ENCODE assay signal across 26 cellular contexts in the genomic region with DNA sequence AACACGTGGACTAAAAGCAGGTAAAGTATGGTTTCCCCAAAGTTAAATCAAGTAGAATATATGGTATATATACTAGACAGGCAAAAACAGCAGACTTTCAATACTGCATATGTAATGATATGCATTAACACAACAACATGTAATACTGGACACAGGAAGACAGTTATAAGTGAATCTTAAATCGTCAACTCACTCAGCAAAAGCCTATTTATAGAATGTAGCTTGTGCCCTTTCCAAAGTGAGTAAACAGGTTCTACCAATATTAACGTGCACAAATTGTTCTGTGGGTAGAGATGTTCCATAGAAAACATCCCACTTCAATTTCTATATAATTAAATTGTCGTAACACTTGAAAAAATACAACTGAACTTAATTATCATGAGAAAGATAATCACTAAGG. TPM values are rescaled to one million over a fixed set of nuclear protein-coding genes. Genes with fewer than 3 reads are reported as not detected.
"Had no signal": no experiment of that assay in that cellular context is flagged by ENCODE, and none has a peak within 500 bp of the region (broad histone marks: within the 10 kb centered on the region; RNA-seq: fewer than 3 reads in every experiment).

No MANE protein-coding gene starts in this region.

- H3K27me3 Mint-ChIP-seq: activated B cell treated with CpG ODN at 0.5 μM for 24 hours; activated CD4-positive, alpha-beta T cell treated with anti-CD3 and anti-CD28 coated beads, Interleukin-2, amount 10 ng/mL, durations not matched to agents 24 days and 14 days; activated CD8-positive, alpha-beta memory T cell treated with anti-CD3 and anti-CD28 coated beads, Interleukin-2, amount 10 ng/mL, durations not matched to agents 7 days and 5 days; activated naive CD8-positive, alpha-beta T cell had no signal

- H3K9me3 Mint-ChIP-seq: activated B cell treated with CpG ODN at 0.5 μM for 24 hours; activated CD4-positive, alpha-beta T cell treated with anti-CD3 and anti-CD28 coated beads, Interleukin-2, amount 10 ng/mL, durations not matched to agents 24 days and 14 days; activated T-cell treated with anti-CD3 and anti-CD28 coated beads, Interleukin-2, amount 50 U/mL, for 4 hours; brain had no signal

- H3K27me3 ChIP-seq: cardiac muscle cell, Peyer's patch had no signal

- H3K4me3 Mint-ChIP-seq: activated B cell treated with CpG ODN at 0.5 μM for 24 hours; activated CD4-positive, alpha-beta T cell treated with anti-CD3 and anti-CD28 coated beads, Interleukin-2, amount 10 ng/mL, durations not matched to agents 24 days and 14 days; activated CD8-positive, alpha-beta memory T cell treated with anti-CD3 and anti-CD28 coated beads, Interleukin-2, amount 10 ng/mL, durations not matched to agents 7 days and 5 days; activated naive CD4-positive, alpha-beta T cell treated with anti-CD3 and anti-CD28 coated beads for 36 hours; activated naive CD8-positive, alpha-beta T cell; activated T-cell treated with anti-CD3 and anti-CD28 coated beads, Interleukin-2, amount 50 U/mL, for 4 hours; brain had no signal

- H3K36me3 ChIP-seq: cardiac muscle cell, Peyer's patch had no signal

- H3K4me3 ChIP-seq: cardiac muscle cell, Peyer's patch had no signal

- DNase-seq: activated B cell treated with CpG ODN at 0.5 μM for 24 hours; activated CD4-positive, alpha-beta T cell treated with anti-CD3 and anti-CD28 coated beads for 1 hour; activated CD4-positive, alpha-beta T cell treated with anti-CD3 and anti-CD28 coated beads, Interleukin-2, amount 10 ng/mL, durations not matched to agents 24 days and 14 days; activated CD4-positive, alpha-beta T cell treated with anti-CD3 and anti-CD28 coated beads, Interleukin-2, amount 50 U/mL, for 48 hours; activated CD8-positive, alpha-beta memory T cell treated with anti-CD3 and anti-CD28 coated beads, Interleukin-2, amount 10 ng/mL, durations not matched to agents 7 days and 5 days; activated gamma-delta T cell; activated naive CD4-positive, alpha-beta T cell treated with anti-CD3 and anti-CD28 coated beads for 36 hours; activated T-cell treated with anti-CD3 and anti-CD28 coated beads, Interleukin-2, amount 50 U/mL, for 4 hours; amygdala; cerebellar nuclear complex; KBM-7; NCI-H1048; NCI-H1417 treated with DMSO at 0.1 percent for 48 hours; NCI-H1694; NCI-H2029; NCI-H446; NCI-H524; NCI-H748 treated with DMSO at 0.1 percent for 48 hours; NK-92 treated with Interleukin-12 subunit alpha and Interleukin-12 subunit beta, amount 100 ng/mL, for 24 hours; Peyer's patch; SIG-M5; T1000 had no signal

- H3K27ac Mint-ChIP-seq: activated B cell treated with CpG ODN at 0.5 μM for 24 hours; activated CD4-positive, alpha-beta T cell treated with anti-CD3 and anti-CD28 coated beads, Interleukin-2, amount 10 ng/mL, durations not matched to agents 24 days and 14 days; activated CD8-positive, alpha-beta memory T cell treated with anti-CD3 and anti-CD28 coated beads, Interleukin-2, amount 10 ng/mL, durations not matched to agents 7 days and 5 days; activated naive CD4-positive, alpha-beta T cell treated with anti-CD3 and anti-CD28 coated beads for 36 hours; brain had no signal

- H3K27ac ChIP-seq: cardiac muscle cell, Peyer's patch had no signal

- H3K4me1 Mint-ChIP-seq: activated B cell treated with CpG ODN at 0.5 μM for 24 hours, brain had no signal

- H3K9me3 ChIP-seq: Peyer's patch had no signal

- H3K4me1 ChIP-seq: Peyer's patch had no signal

RNA-seq across cellular contexts. Expression of gene FAM241A, which starts 30.6 kb away (rescaled TPM):
- total RNA-seq: M059J had no signal
